In the genomic region with DNA sequence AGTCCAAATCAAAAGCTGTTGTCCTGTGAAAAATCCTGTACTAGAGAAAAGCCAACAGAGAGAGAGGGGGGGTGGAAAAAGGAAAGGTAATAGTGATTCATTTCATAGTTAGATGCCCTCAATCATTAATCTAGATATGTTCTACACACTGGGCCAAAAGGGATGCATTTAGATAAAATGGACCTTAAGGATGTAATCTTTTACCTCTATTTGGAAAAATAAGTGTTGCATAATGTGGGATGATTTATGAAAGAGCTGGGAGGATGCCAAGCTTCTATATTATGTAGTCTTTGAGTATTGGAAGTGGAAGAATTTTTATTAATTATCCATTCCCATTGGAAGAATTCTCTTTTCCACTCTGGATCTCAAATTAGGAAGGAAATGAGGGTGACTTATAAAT, we compare ENCODE assay signal across 1 cellular context.
TF ChIP-seq lines count a peak whose summit lies in the region.

No MANE protein-coding gene starts in this region.

TF ChIP-seq in SK-N-SH, 30 proteins besides CTCF, POLR2A, EP300 and RAD21 (continued from another document):
- TF ChIP-seq, protein P1, sequence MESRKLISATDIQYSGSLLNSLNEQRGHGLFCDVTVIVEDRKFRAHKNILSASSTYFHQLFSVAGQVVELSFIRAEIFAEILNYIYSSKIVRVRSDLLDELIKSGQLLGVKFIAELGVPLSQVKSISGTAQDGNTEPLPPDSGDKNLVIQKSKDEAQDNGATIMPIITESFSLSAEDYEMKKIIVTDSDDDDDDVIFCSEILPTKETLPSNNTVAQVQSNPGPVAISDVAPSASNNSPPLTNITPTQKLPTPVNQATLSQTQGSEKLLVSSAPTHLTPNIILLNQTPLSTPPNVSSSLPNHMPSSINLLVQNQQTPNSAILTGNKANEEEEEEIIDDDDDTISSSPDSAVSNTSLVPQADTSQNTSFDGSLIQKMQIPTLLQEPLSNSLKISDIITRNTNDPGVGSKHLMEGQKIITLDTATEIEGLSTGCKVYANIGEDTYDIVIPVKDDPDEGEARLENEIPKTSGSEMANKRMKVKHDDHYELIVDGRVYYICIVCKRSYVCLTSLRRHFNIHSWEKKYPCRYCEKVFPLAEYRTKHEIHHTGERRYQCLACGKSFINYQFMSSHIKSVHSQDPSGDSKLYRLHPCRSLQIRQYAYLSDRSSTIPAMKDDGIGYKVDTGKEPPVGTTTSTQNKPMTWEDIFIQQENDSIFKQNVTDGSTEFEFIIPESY (IDR thresholded peaks at IDR 0.05; ENCODE audit: borderline replicate concordance, low read depth), result no peak
- TF ChIP-seq NFIC (IDR thresholded peaks at IDR 0.05; ENCODE audit: borderline replicate concordance) (no peak), TEAD4 (IDR thresholded peaks at IDR 0.05; ENCODE audit: borderline replicate concordance, insufficient read depth) (no peak), RFX5 (IDR thresholded peaks at IDR 0.05; ENCODE audit: low read length) (no peak), FOSL2 (IDR thresholded peaks at IDR 0.05; ENCODE audit: borderline replicate concordance, low read depth) (no peak), SIN3A (IDR thresholded peaks at IDR 0.05; ENCODE audit: borderline replicate concordance, low read depth, low read length) (no peak), RCOR1 (IDR thresholded peaks at IDR 0.05; ENCODE audit: low read length) (no peak)
- TF ChIP-seq, protein P2, sequence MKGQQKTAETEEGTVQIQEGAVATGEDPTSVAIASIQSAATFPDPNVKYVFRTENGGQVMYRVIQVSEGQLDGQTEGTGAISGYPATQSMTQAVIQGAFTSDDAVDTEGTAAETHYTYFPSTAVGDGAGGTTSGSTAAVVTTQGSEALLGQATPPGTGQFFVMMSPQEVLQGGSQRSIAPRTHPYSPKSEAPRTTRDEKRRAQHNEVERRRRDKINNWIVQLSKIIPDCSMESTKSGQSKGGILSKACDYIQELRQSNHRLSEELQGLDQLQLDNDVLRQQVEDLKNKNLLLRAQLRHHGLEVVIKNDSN (IDR thresholded peaks at IDR 0.05; ENCODE audit: borderline replicate concordance, low read depth), result no peak
